In the genomic region with DNA sequence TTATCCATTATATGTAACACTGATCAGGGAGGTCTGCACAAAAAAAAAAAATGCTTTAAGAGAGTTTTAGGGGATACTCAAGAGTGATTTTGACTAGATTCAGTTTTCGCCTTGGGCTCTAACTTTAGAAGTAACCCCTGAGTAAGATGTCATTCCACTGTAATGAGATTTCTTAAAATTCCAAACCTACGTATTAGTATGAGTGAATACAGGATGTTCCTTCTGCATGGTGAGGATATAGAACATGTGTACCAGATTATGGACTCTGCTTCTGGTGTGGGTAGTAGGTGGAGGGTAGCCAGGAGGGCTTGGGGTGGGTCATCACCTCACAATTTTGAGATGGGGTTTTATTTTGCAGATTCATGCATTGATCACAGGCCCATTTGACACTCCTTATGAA, we compare ENCODE assay signal across 18 cellular contexts. TPM values are rescaled to one million over a fixed set of nuclear protein-coding genes. Genes with fewer than 3 reads are reported as not detected.
DNase-seq lines count a peak whose midpoint lies in the region; ATAC-seq and TF ChIP-seq lines count a peak whose summit lies in the region.
"Had no signal": no experiment of that assay in that cellular context is flagged by ENCODE, and none has a peak within 500 bp of the region (broad histone marks: within the 10 kb centered on the region; RNA-seq: fewer than 3 reads in every experiment).

No MANE protein-coding gene starts in this region.

- H3K9me3 ChIP-seq in GM23248 (ENCODE audit: low read depth) = no peaks in the 10 kb centered on the region
- no peaks in the 10 kb centered on the region for H3K9me3 ChIP-seq in smooth muscle cell (replicated peaks; ENCODE audit: low read depth)
- H3K9me3 ChIP-seq in Peyer's patch = no peaks in the 10 kb centered on the region
- H3K9me3 ChIP-seq: heart right ventricle, stomach had no signal

- in situ Hi-C loops in GM23248 (cut with MboI) = no loop called here

- TF ChIP-seq POLR2A in Peyer's patch (IDR thresholded peaks at IDR 0.05) = no peak

- POLR2A ChIA-PET in activated CD8-positive, alpha-beta T cell treated with anti-CD3 and anti-CD28 coated beads for 36 hours (lab: Charles Lee) = no interaction called here
- POLR2A ChIA-PET in activated CD8-positive, alpha-beta T cell treated with anti-CD3 and anti-CD28 coated beads, Interleukin-2, amount 10 ng/mL, durations not matched to agents 7 days and 5 days (lab: Charles Lee) = no interaction called here

- no peak for DNase-seq in activated CD8-positive, alpha-beta T cell treated with anti-CD3 and anti-CD28 coated beads for 36 hours
- no peak for DNase-seq in activated CD8-positive, alpha-beta T cell treated with anti-CD3 and anti-CD28 coated beads, Interleukin-2, amount 10 ng/mL, durations not matched to agents 7 days and 5 days
- DNase-seq in GM23248 = peak; percentile 53
- no peak for DNase-seq in chondrocyte (ENCODE audit: low spot score)
- no peak for DNase-seq in smooth muscle cell (lab: John Stamatoyannopoulos, UW; ENCODE audit: unreplicated experiment)
- no peak for DNase-seq in NCI-H345 (lab: John Stamatoyannopoulos, UW)
- no peak for DNase-seq in Peyer's patch
- no peak for DNase-seq in putamen (ENCODE audit: low spot score)
- DNase-seq: amygdala; heart right ventricle; NCI-H1436 treated with DMSO at 0.1 percent for 48 hours; NK-92 treated with Interleukin-12 subunit alpha and Interleukin-12 subunit beta, amount 100 ng/mL, for 24 hours; stomach had no signal

- H3K4me3 ChIP-seq in GM23248 (peak overlapping the region; percentile 88; the same call in 1 of the 2 replicates), smooth muscle cell (no peak overlapping the region), Peyer's patch (no peak overlapping the region)
- H3K4me3 ChIP-seq: heart right ventricle, stomach had no signal

- peak overlapping the region; percentile 83 for H3K4me2 ChIP-seq in GM23248 (ENCODE audit: unreplicated experiment)
- H3K4me2 ChIP-seq in smooth muscle cell = no peak overlapping the region

- H3K27ac ChIP-seq in GM23248 (peak overlapping the region; percentile 67), smooth muscle cell (ENCODE audit: low read depth) (peak overlapping the region; percentile 32), Peyer's patch (no peak overlapping the region)
- H3K27ac ChIP-seq: heart right ventricle, stomach had no signal

- H3K9me3 Mint-ChIP-seq in activated CD8-positive, alpha-beta T cell treated with anti-CD3 and anti-CD28 coated beads for 36 hours = no peaks in the 10 kb centered on the region
- no peaks in the 10 kb centered on the region for H3K9me3 Mint-ChIP-seq in activated CD8-positive, alpha-beta T cell treated with anti-CD3 and anti-CD28 coated beads, Interleukin-2, amount 10 ng/mL, durations not matched to agents 7 days and 5 days (ENCODE audit: insufficient read depth)
- no peaks in the 10 kb centered on the region for H3K9me3 Mint-ChIP-seq in chondrocyte (ENCODE audit: low read depth)
- H3K9me3 Mint-ChIP-seq: memory B cell, nephron had no signal

- H3F3A ChIP-seq in GM23248 (ENCODE audit: insufficient read depth) = peaks cover 69% of the 10 kb centered on the region
- peaks cover 7% of the 10 kb centered on the region for H3F3A ChIP-seq in smooth muscle cell (ENCODE audit: low read depth)

- peak overlapping the region; percentile 95 for H3K27ac Mint-ChIP-seq in activated CD8-positive, alpha-beta T cell treated with anti-CD3 and anti-CD28 coated beads for 36 hours
- H3K27ac Mint-ChIP-seq in activated CD8-positive, alpha-beta T cell treated with anti-CD3 and anti-CD28 coated beads, Interleukin-2, amount 10 ng/mL, durations not matched to agents 7 days and 5 days = no peak overlapping the region
- peak overlapping the region; percentile 57 for H3K27ac Mint-ChIP-seq in chondrocyte (ENCODE audit: unreplicated experiment)

- peak overlapping the region; percentile 98; the same call in 1 of the 2 replicates for H3K9ac ChIP-seq in GM23248
- no peak overlapping the region for H3K9ac ChIP-seq in smooth muscle cell (ENCODE audit: low read depth)

- CTCF ChIA-PET in activated CD8-positive, alpha-beta T cell treated with anti-CD3 and anti-CD28 coated beads for 36 hours (lab: Charles Lee) = no interaction called here
- CTCF ChIA-PET in activated CD8-positive, alpha-beta T cell treated with anti-CD3 and anti-CD28 coated beads, Interleukin-2, amount 10 ng/mL, durations not matched to agents 7 days and 5 days (lab: Charles Lee) = no interaction called here

- peaks cover 64% of the 10 kb centered on the region for H3K4me1 Mint-ChIP-seq in activated CD8-positive, alpha-beta T cell treated with anti-CD3 and anti-CD28 coated beads for 36 hours (ENCODE audit: low read depth)
- H3K4me1 Mint-ChIP-seq in activated CD8-positive, alpha-beta T cell treated with anti-CD3 and anti-CD28 coated beads, Interleukin-2, amount 10 ng/mL, durations not matched to agents 7 days and 5 days (ENCODE audit: low read depth) = peaks cover 72% of the 10 kb centered on the region
- peaks cover 81% of the 10 kb centered on the region for H3K4me1 Mint-ChIP-seq in chondrocyte (ENCODE audit: low read depth)

- TF ChIP-seq CTCF in activated CD8-positive, alpha-beta T cell treated with anti-CD3 and anti-CD28 coated beads for 36 hours (IDR thresholded peaks at IDR 0.05) = no peak
- no peak for TF ChIP-seq CTCF in chondrocyte (IDR thresholded peaks at IDR 0.05)
- TF ChIP-seq CTCF in smooth muscle cell (IDR thresholded peaks at IDR 0.05; ENCODE audit: borderline replicate concordance, insufficient read depth, poor library complexity, severe bottlenecking) = no peak
- no peak for TF ChIP-seq CTCF in Peyer's patch (IDR thresholded peaks at IDR 0.05)

- H2AFZ ChIP-seq in GM23248 (no peak overlapping the region), smooth muscle cell (ENCODE audit: low read depth) (no peak overlapping the region)

- H3K4me1 ChIP-seq in GM23248 (ENCODE audit: insufficient read depth) = peaks cover 66% of the 10 kb centered on the region
- peaks cover 11% of the 10 kb centered on the region for H3K4me1 ChIP-seq in smooth muscle cell (ENCODE audit: low read depth)
- peaks cover 0 to 40% (median 11%) of the 10 kb centered on the region in 4 donors for H3K4me1 ChIP-seq in Peyer's patch

- ATAC-seq in activated CD8-positive, alpha-beta T cell treated with anti-CD3 and anti-CD28 coated beads for 36 hours = no peak
- ATAC-seq in activated CD8-positive, alpha-beta T cell treated with anti-CD3 and anti-CD28 coated beads, Interleukin-2, amount 10 ng/mL, durations not matched to agents 7 days and 5 days = no peak
- ATAC-seq: heart right ventricle had no signal

- no peaks in the 10 kb centered on the region for H3K27me3 Mint-ChIP-seq in activated CD8-positive, alpha-beta T cell treated with anti-CD3 and anti-CD28 coated beads for 36 hours
- no peaks in the 10 kb centered on the region for H3K27me3 Mint-ChIP-seq in activated CD8-positive, alpha-beta T cell treated with anti-CD3 and anti-CD28 coated beads, Interleukin-2, amount 10 ng/mL, durations not matched to agents 7 days and 5 days (ENCODE audit: low read depth)
- H3K27me3 Mint-ChIP-seq in chondrocyte (ENCODE audit: low read depth) = no peaks in the 10 kb centered on the region
- H3K27me3 Mint-ChIP-seq: memory B cell had no signal

- H3K36me3 ChIP-seq in GM23248 (ENCODE audit: low read depth) (peaks cover 39% of the 10 kb centered on the region), smooth muscle cell (ENCODE audit: low read depth) (peaks cover 4% of the 10 kb centered on the region), Peyer's patch (peaks cover 0 to 59% (median 0%) of the 10 kb centered on the region in 3 donors)

- H3K36me3 Mint-ChIP-seq in activated CD8-positive, alpha-beta T cell treated with anti-CD3 and anti-CD28 coated beads for 36 hours (ENCODE audit: low read depth) = peaks cover 72% of the 10 kb centered on the region
- peaks cover 75% of the 10 kb centered on the region for H3K36me3 Mint-ChIP-seq in activated CD8-positive, alpha-beta T cell treated with anti-CD3 and anti-CD28 coated beads, Interleukin-2, amount 10 ng/mL, durations not matched to agents 7 days and 5 days (ENCODE audit: low read depth)
- H3K36me3 Mint-ChIP-seq in chondrocyte (ENCODE audit: low read depth) = peaks cover 23% of the 10 kb centered on the region

- H3K9me2 ChIP-seq in GM23248 (ENCODE audit: insufficient read depth) = no peaks in the 10 kb centered on the region

- H3K27me3 ChIP-seq in GM23248 (replicated peaks; ENCODE audit: insufficient read depth) (no peaks in the 10 kb centered on the region), smooth muscle cell (ENCODE audit: low read depth) (no peaks in the 10 kb centered on the region), Peyer's patch (no peaks in the 10 kb centered on the region)
- H3K27me3 ChIP-seq: heart right ventricle, stomach had no signal

- 54 to 61% methylated on average over 2 of the region's 2 CpGs for WGBS in GM23248 (ENCODE audit: low coverage in 1 of 2, low lambda C conversion rate in 2 of 2, missing lambda C conversion rate in 2 of 2), 2 experiments
- 89% methylated on average over 2 of the region's 2 CpGs for WGBS in smooth muscle cell (ENCODE audit: low lambda C conversion rate)

- H3K79me2 ChIP-seq in GM23248 (ENCODE audit: insufficient read depth) = peaks cover 91% of the 10 kb centered on the region
- peaks cover 82% of the 10 kb centered on the region for H3K79me2 ChIP-seq in smooth muscle cell (ENCODE audit: low read depth)

- no peak overlapping the region for H3K4me3 Mint-ChIP-seq in activated CD8-positive, alpha-beta T cell treated with anti-CD3 and anti-CD28 coated beads for 36 hours
- no peak overlapping the region for H3K4me3 Mint-ChIP-seq in activated CD8-positive, alpha-beta T cell treated with anti-CD3 and anti-CD28 coated beads, Interleukin-2, amount 10 ng/mL, durations not matched to agents 7 days and 5 days
- no peak overlapping the region for H3K4me3 Mint-ChIP-seq in chondrocyte (ENCODE audit: unreplicated experiment)
- H3K4me3 Mint-ChIP-seq: memory B cell had no signal

- H4K20me1 ChIP-seq in GM23248 (ENCODE audit: insufficient read depth) (0 out of 2 replicates have a peak, but pooled peaks cover 7% of the 10 kb centered on the region), smooth muscle cell (ENCODE audit: low read depth) (peaks cover 83% of the 10 kb centered on the region)

- intact Hi-C loops in activated CD8-positive, alpha-beta T cell treated with anti-CD3 and anti-CD28 coated beads for 36 hours (cut with micrococcal nuclease) = no loop called here

RNA-seq across cellular contexts. Expression of gene UBE2Z, which starts 4.3 kb away (rescaled TPM):
- 10 to 100 TPM; 71.1 to 74.3 TPM for total RNA-seq in activated CD8-positive, alpha-beta T cell treated with anti-CD3 and anti-CD28 coated beads for 36 hours
- total RNA-seq in activated CD8-positive, alpha-beta T cell treated with anti-CD3 and anti-CD28 coated beads, Interleukin-2, amount 10 ng/mL, durations not matched to agents 7 days and 5 days = 10 to 100 TPM; 61.8 to 62.4 TPM
- total RNA-seq in GM23248 (2014; rRNA removed; shearing (Covaris generic)) = 104 and 124 TPM in 2 replicates
- polyA plus RNA-seq in GM23248 (2016; fragmentation: Nextera tagmentation; extraction: Ambion mirVana) (80.4 and 85.6 TPM in 2 replicates), smooth muscle cell (73.2 and 74.3 TPM in 2 replicates)
- total RNA-seq in chondrocyte (114 to 116 TPM (median 114 TPM) in 3 replicates), smooth muscle cell (67.5 and 82.5 TPM in 2 replicates), Peyer's patch (10 to 100 TPM; 42.9 to 58.0 (median 49.8) TPM)

RNA-seq across cellular contexts. Expression of gene ATP5MC1, which starts 19.9 kb away (rescaled TPM):
- 100 to 1,000 TPM; 125 to 131 TPM for total RNA-seq in activated CD8-positive, alpha-beta T cell treated with anti-CD3 and anti-CD28 coated beads for 36 hours
- 100 to 1,000 TPM in 1 of 2 experiments, 10 to 100 TPM in 1; 96.7 to 100 TPM for total RNA-seq in activated CD8-positive, alpha-beta T cell treated with anti-CD3 and anti-CD28 coated beads, Interleukin-2, amount 10 ng/mL, durations not matched to agents 7 days and 5 days
- total RNA-seq in GM23248 (2014; rRNA removed; shearing (Covaris generic)) = 85.7 and 108 TPM in 2 replicates
- polyA plus RNA-seq in GM23248 (2016; fragmentation: Nextera tagmentation; extraction: Ambion mirVana) (212 and 221 TPM in 2 replicates), smooth muscle cell (229 and 232 TPM in 2 replicates)
- total RNA-seq in chondrocyte (39.2 to 78.0 TPM (median 39.4 TPM) in 3 replicates), smooth muscle cell (119 and 131 TPM in 2 replicates), Peyer's patch (100 to 1,000 TPM in 3 of 4 donors, 10 to 100 TPM in 1; 56.1 to 126 (median 109) TPM)

RNA-seq across cellular contexts. Expression of gene SNF8, which starts 32.2 kb away (rescaled TPM):
- 10 to 100 TPM; 87.5 to 99.7 TPM for total RNA-seq in activated CD8-positive, alpha-beta T cell treated with anti-CD3 and anti-CD28 coated beads for 36 hours
- total RNA-seq in activated CD8-positive, alpha-beta T cell treated with anti-CD3 and anti-CD28 coated beads, Interleukin-2, amount 10 ng/mL, durations not matched to agents 7 days and 5 days = 100 to 1,000 TPM; 124 to 125 TPM
- total RNA-seq in GM23248 (2014; rRNA removed; shearing (Covaris generic)) = 81.6 and 94.9 TPM in 2 replicates
- 176 and 179 TPM in 2 replicates for polyA plus RNA-seq in GM23248 (2016; fragmentation: Nextera tagmentation; extraction: Ambion mirVana)
- 123 to 147 TPM (median 126 TPM) in 3 replicates for total RNA-seq in chondrocyte
- 69.0 and 69.6 TPM in 2 replicates for total RNA-seq in smooth muscle cell
- 260 and 263 TPM in 2 replicates for polyA plus RNA-seq in smooth muscle cell
- total RNA-seq in Peyer's patch = 10 to 100 TPM; 60.2 to 80.9 (median 66.4) TPM

RNA-seq across cellular contexts. Expression of gene GIP, which starts 55.9 kb away (rescaled TPM):
- not detected for total RNA-seq in activated CD8-positive, alpha-beta T cell treated with anti-CD3 and anti-CD28 coated beads for 36 hours
- not detected for total RNA-seq in activated CD8-positive, alpha-beta T cell treated with anti-CD3 and anti-CD28 coated beads, Interleukin-2, amount 10 ng/mL, durations not matched to agents 7 days and 5 days
- total RNA-seq in GM23248 (2014; rRNA removed; shearing (Covaris generic)) = not detected in 2 replicates
- polyA plus RNA-seq in GM23248 (2016; fragmentation: Nextera tagmentation; extraction: Ambion mirVana) (0.28 TPM in 1 of 2 replicates, not detected in the other), smooth muscle cell (1.6 and 1.9 TPM in 2 replicates)
- total RNA-seq in chondrocyte (not detected in 3 replicates), smooth muscle cell (not detected in 2 replicates), Peyer's patch (not detected)
- total RNA-seq: heart right ventricle; renal cortical epithelial cell; stomach; T-helper 1 cell treated with Interleukin-12 subunit alpha and Interleukin-12 subunit beta and Interleukin-4 antibody, amounts not matched to agents 30 ng/mL and 1 ng/mL, for 36 hours; urinary bladder had no signal
- polyA plus RNA-seq: heart right ventricle, urinary bladder had no signal

Comparison
In these comparisons a context has a peak if more than half of its experiments do, and no peak if none do; other contexts are left out.
1. H3K27ac ChIP-seq: peak in GM23248 (single experiment) and smooth muscle cell (single experiment); none in Peyer's patch (0 of 4).